1 cellular context compared by ENCODE assay signal in the genomic region with DNA sequence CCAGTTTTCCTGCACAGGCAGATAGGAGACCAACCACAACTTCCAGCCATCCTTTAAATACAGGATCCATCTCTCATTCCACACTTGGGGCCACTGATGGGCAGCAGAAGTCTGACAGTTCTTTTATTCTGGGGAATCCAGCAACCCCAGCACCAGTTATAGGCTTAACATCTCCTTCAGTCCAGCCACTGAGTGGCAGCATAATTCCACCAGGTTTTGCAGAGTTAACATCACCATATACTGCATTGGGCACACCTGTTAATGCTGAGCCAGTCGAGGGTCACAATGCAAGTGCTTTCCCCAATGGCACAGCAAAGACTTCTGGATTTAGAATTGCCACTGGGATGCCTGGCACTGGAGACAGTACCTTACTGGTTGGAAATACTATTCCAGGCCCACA.
TF ChIP-seq lines count a peak whose summit lies in the region.

No MANE protein-coding gene starts in this region.

TF ChIP-seq in WTC11, 78 proteins besides CTCF, POLR2A, EP300 and RAD21 (continued from another document):
- TF ChIP-seq, protein P1, sequence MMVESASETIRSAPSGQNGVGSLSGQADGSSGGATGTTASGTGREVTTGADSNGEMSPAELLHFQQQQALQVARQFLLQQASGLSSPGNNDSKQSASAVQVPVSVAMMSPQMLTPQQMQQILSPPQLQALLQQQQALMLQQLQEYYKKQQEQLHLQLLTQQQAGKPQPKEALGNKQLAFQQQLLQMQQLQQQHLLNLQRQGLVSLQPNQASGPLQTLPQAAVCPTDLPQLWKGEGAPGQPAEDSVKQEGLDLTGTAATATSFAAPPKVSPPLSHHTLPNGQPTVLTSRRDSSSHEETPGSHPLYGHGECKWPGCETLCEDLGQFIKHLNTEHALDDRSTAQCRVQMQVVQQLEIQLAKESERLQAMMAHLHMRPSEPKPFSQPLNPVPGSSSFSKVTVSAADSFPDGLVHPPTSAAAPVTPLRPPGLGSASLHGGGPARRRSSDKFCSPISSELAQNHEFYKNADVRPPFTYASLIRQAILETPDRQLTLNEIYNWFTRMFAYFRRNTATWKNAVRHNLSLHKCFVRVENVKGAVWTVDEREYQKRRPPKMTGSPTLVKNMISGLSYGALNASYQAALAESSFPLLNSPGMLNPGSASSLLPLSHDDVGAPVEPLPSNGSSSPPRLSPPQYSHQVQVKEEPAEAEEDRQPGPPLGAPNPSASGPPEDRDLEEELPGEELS (CRISPR knock-in tag; IDR thresholded peaks at IDR 0.05) = no peak
- TF ChIP-seq ZNF138 (CRISPR knock-in tag; conservative IDR thresholded peaks at IDR 0.05) (no peak), ZBTB21 (CRISPR knock-in tag; IDR thresholded peaks at IDR 0.05; ENCODE audit: borderline replicate concordance) (no peak), GRHL2 (CRISPR knock-in tag; IDR thresholded peaks at IDR 0.05; ENCODE audit: insufficient replicate concordance, severe bottlenecking) (no peak), ELF4 (CRISPR knock-in tag; IDR thresholded peaks at IDR 0.05; ENCODE audit: low read depth) (no peak), JUN (CRISPR knock-in tag; IDR thresholded peaks at IDR 0.05) (no peak), EMX1 (CRISPR knock-in tag; IDR thresholded peaks at IDR 0.05) (no peak)
- TF ChIP-seq, protein P2, sequence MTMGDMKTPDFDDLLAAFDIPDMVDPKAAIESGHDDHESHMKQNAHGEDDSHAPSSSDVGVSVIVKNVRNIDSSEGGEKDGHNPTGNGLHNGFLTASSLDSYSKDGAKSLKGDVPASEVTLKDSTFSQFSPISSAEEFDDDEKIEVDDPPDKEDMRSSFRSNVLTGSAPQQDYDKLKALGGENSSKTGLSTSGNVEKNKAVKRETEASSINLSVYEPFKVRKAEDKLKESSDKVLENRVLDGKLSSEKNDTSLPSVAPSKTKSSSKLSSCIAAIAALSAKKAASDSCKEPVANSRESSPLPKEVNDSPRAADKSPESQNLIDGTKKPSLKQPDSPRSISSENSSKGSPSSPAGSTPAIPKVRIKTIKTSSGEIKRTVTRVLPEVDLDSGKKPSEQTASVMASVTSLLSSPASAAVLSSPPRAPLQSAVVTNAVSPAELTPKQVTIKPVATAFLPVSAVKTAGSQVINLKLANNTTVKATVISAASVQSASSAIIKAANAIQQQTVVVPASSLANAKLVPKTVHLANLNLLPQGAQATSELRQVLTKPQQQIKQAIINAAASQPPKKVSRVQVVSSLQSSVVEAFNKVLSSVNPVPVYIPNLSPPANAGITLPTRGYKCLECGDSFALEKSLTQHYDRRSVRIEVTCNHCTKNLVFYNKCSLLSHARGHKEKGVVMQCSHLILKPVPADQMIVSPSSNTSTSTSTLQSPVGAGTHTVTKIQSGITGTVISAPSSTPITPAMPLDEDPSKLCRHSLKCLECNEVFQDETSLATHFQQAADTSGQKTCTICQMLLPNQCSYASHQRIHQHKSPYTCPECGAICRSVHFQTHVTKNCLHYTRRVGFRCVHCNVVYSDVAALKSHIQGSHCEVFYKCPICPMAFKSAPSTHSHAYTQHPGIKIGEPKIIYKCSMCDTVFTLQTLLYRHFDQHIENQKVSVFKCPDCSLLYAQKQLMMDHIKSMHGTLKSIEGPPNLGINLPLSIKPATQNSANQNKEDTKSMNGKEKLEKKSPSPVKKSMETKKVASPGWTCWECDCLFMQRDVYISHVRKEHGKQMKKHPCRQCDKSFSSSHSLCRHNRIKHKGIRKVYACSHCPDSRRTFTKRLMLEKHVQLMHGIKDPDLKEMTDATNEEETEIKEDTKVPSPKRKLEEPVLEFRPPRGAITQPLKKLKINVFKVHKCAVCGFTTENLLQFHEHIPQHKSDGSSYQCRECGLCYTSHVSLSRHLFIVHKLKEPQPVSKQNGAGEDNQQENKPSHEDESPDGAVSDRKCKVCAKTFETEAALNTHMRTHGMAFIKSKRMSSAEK (CRISPR knock-in tag; IDR thresholded peaks at IDR 0.05; ENCODE audit: borderline replicate concordance) = no peak
- TF ChIP-seq, protein P3, sequence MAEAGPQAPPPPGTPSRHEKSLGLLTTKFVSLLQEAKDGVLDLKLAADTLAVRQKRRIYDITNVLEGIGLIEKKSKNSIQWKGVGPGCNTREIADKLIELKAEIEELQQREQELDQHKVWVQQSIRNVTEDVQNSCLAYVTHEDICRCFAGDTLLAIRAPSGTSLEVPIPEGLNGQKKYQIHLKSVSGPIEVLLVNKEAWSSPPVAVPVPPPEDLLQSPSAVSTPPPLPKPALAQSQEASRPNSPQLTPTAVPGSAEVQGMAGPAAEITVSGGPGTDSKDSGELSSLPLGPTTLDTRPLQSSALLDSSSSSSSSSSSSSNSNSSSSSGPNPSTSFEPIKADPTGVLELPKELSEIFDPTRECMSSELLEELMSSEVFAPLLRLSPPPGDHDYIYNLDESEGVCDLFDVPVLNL (CRISPR knock-in tag; IDR thresholded peaks at IDR 0.05; ENCODE audit: borderline replicate concordance, low read depth) = no peak
